Comparison of ENCODE assay signal across 11 cellular contexts in genomic region chr9:107481035-107481434, GRCh38. TPM values are rescaled to one million over a fixed set of nuclear protein-coding genes. Genes with fewer than 3 reads are reported as not detected.
A peak's percentile ranks its signal among the peaks of the same experiment; 100 is the strongest.
DNase-seq lines count a peak whose midpoint lies in the region; ATAC-seq and TF ChIP-seq lines count a peak whose summit lies in the region.
"Had no signal": no experiment of that assay in that cellular context is flagged by ENCODE, and none has a peak within 500 bp of the region (broad histone marks: within the 10 kb centered on the region; RNA-seq: fewer than 3 reads in every experiment).

No MANE protein-coding gene starts in this region.

- H3K27me3 ChIP-seq in A673 (replicated peaks; ENCODE audit: insufficient read depth, low read depth, low read length, poor library complexity) (peaks cover 6% of the 10 kb centered on the region), adipocyte (replicated peaks; ENCODE audit: control insufficient read depth, insufficient read depth, low read length) (no peaks in the 10 kb centered on the region)

- intact Hi-C loops in A673 (cut with micrococcal nuclease; ENCODE audit: unreplicated experiment), result loop anchor here (5.0 kb wide), 1 partner anchor 1086 kb away; no protein-coding TSS in a partner anchor

- DNase-seq in A673 (ENCODE audit: low spot score) (no peak), HFFc6 (no peak), adipocyte (ENCODE audit: low read depth) (peak; percentile 47), lung microvascular endothelial cell (ENCODE audit: low read depth in 2 of 2) (peak; percentile 30 to 56), NCI-H2196 treated with DMSO at 0.1 percent for 48 hours (lab: John Stamatoyannopoulos, UW; ENCODE audit: unreplicated experiment) (no peak), DMS 273 treated with DMSO at 0.1 percent for 48 hours (lab: John Stamatoyannopoulos, UW) (no peak)
- DNase-seq: activated naive CD4-positive, alpha-beta T cell had no signal

- CTCF ChIA-PET in A673 (lab: Charles Lee), result no interaction called here

- H3K9ac ChIP-seq in adipocyte (ENCODE audit: low read length), result peak overlapping the region; percentile 77

- H3K36me3 ChIP-seq in A673 (ENCODE audit: insufficient read depth, low read length, poor library complexity, severe bottlenecking), result no peaks in the 10 kb centered on the region
- H3K36me3 ChIP-seq in adipocyte (ENCODE audit: control insufficient read depth, insufficient read depth, low read length, severe bottlenecking), result peaks cover 14% of the 10 kb centered on the region
- H3K36me3 ChIP-seq: prostate gland had no signal

- peaks cover 8% of the 10 kb centered on the region for H3K27me3 Mint-ChIP-seq in HFFc6 (ENCODE audit: insufficient read depth)

- H3K4me1 ChIP-seq in A673 (ENCODE audit: insufficient read depth, low read length, poor library complexity, severe bottlenecking), result no peaks in the 10 kb centered on the region
- H3K4me1 ChIP-seq in adipocyte (ENCODE audit: control insufficient read depth, insufficient read depth, low read length), result peaks cover 29% of the 10 kb centered on the region

- H3K9me3 ChIP-seq in A673 (ENCODE audit: low read depth, low read length, poor library complexity, severe bottlenecking) (no peaks in the 10 kb centered on the region), adipocyte (ENCODE audit: control insufficient read depth, low read length) (no peaks in the 10 kb centered on the region)
- H3K9me3 ChIP-seq: prostate gland had no signal

- H3K27ac ChIP-seq in A673 (ENCODE audit: low read depth, low read length, poor library complexity, severe bottlenecking), result no peak overlapping the region
- H3K27ac ChIP-seq: prostate gland had no signal

- no peak overlapping the region for H3K4me3 ChIP-seq in A673 (ENCODE audit: low read depth, low read length, poor library complexity, severe bottlenecking)
- H3K4me3 ChIP-seq in adipocyte (ENCODE audit: low read length), result peak overlapping the region; percentile 65
- H3K4me3 ChIP-seq: prostate gland had no signal

- H3K27ac Mint-ChIP-seq in HFFc6, result no peak overlapping the region

- POLR2A ChIA-PET in A673 (lab: Charles Lee; ENCODE audit: low non-redundant PET), result no interaction called here

- no peaks in the 10 kb centered on the region for H3K9me3 Mint-ChIP-seq in HFFc6

- no peaks in the 10 kb centered on the region for H3K36me3 Mint-ChIP-seq in HFFc6 (ENCODE audit: low read depth)

- H3K4me3 Mint-ChIP-seq in HFFc6, result peak overlapping the region; percentile 44; the same call in 1 of the 2 replicates

- ATAC-seq in GM19035 (IDR thresholded peaks at IDR 0.05; ENCODE audit: unreplicated experiment), result no peak
- ATAC-seq in HG03108 (IDR thresholded peaks at IDR 0.05; ENCODE audit: unreplicated experiment), result no peak
- ATAC-seq: activated CD4-positive, CD25-positive, alpha-beta regulatory T cell treated with anti-CD3 and anti-CD28 coated beads, Interleukin-2, amount 50 U/mL, for 24 hours had no signal

- BruUV-seq in A673 (replicated peaks; lab: Mats Ljungman, UMichigan), result no TSS peak

- TF ChIP-seq CTCF in A673 (conservative IDR thresholded peaks at IDR 0.05; ENCODE audit: low read depth, low read length), result peak; percentile 42; the same call in 1 of the 2 replicates
- peak; percentile 42 for TF ChIP-seq CTCF in HFFc6 (IDR thresholded peaks at IDR 0.05)

- peaks cover 13% of the 10 kb centered on the region for H3K4me1 Mint-ChIP-seq in HFFc6 (ENCODE audit: low read depth)

RNA-seq across cellular contexts. Expression of gene KLF4, which starts 8.5 kb away (rescaled TPM):
- total RNA-seq in A673 (2021) (0.28 and 0.49 TPM in 2 replicates), lung microvascular endothelial cell (0.65 and 15.1 TPM in 2 replicates)
- 1 to 10 TPM; 1.3 to 3.3 (median 2.4) TPM for total RNA-seq in HFFc6 (2021; fragmentation: NEBNext Ultra II Directional; extraction: Animal tissue kit (Norgen Biotek cat#: 25700))

Comparison
In these comparisons a context has a peak if more than half of its experiments do, and no peak if none do; other contexts are left out.
1. DNase-seq: peak in adipocyte (single experiment) and lung microvascular endothelial cell (2 of 2); none in A673 (single experiment), HFFc6 (single experiment), NCI-H2196 treated with DMSO at 0.1 percent for 48 hours (single experiment) and DMS 273 treated with DMSO at 0.1 percent for 48 hours (single experiment).